In the genomic region with DNA sequence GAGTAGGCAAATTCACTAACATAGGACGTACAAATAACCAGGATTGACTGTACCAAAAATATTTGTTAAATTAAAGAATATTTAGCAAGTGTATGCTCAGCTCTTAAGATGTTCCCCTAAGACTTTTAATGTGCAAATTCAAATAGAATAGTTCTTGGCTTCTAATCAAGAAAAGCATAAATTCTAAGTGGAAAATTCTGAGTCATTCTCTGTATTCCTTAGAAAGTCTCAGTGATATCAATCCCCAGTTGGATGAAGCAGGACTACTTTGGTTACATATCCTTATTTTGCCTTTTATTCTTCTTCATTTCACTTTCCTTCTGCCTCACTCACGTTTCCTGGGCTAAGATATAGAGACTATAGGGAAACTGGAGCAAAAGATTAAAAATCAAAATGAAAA, we compare ENCODE assay signal across 30 cellular contexts.
DNase-seq lines count a peak whose midpoint lies in the region; ATAC-seq and TF ChIP-seq lines count a peak whose summit lies in the region.
"Had no signal": no experiment of that assay in that cellular context is flagged by ENCODE, and none has a peak within 500 bp of the region (broad histone marks: within the 10 kb centered on the region; RNA-seq: fewer than 3 reads in every experiment).

No MANE protein-coding gene starts in this region.

- dilution Hi-C loops in IMR-90 (cut with HindIII; ENCODE audit: low sequenced_read_pairs, unreplicated experiment) = no loop called here

- no peak overlapping the region for H2BK5ac ChIP-seq in IMR-90 (ENCODE audit: low read depth, low read length, poor library complexity, severe bottlenecking)

- no peaks in the 10 kb centered on the region for H3K4me1 ChIP-seq in IMR-90 (ENCODE audit: control insufficient read depth, insufficient read depth, low read length)
- H3K4me1 ChIP-seq: left ventricle myocardium inferior, tibial artery had no signal

- TF ChIP-seq RAD21 in IMR-90 (IDR thresholded peaks at IDR 0.05; ENCODE audit: low read length) = no peak

- no peak overlapping the region for H4K5ac ChIP-seq in IMR-90 (ENCODE audit: low read depth, low read length)

- H3K27ac Mint-ChIP-seq in chondrocyte (ENCODE audit: unreplicated experiment) = peak overlapping the region; percentile 37
- H3K27ac Mint-ChIP-seq: activated naive CD4-positive, alpha-beta T cell treated with anti-CD3 and anti-CD28 coated beads, Interleukin-2, amount 50 U/mL, for 24 hours; activated T-helper 17 cell treated with anti-CD3 and anti-CD28 coated beads, Interleukin-2, amount 50 U/mL, for 72 hours; B cell; CD8-positive, alpha-beta T cell; naive B cell; stimulated activated naive CD8-positive, alpha-beta T cell treated with anti-CD3 and anti-CD28 coated beads, Interleukin-15, amount 100 ng/mL, for 72 hours; T-helper 17 cell had no signal

- POLR2A ChIA-PET in IMR-90 (lab: Charles Lee; ENCODE audit: unreplicated experiment) = no interaction called here

- H2AK9ac ChIP-seq in IMR-90 (replicated peaks; ENCODE audit: low read depth, low read length, poor library complexity) = no peak overlapping the region

- H3K4me3 ChIP-seq in IMR-90 (ENCODE audit: insufficient read depth, low read depth, low read length) (no peak overlapping the region), MG63 (no peak overlapping the region)
- H3K4me3 ChIP-seq: left ventricle myocardium inferior, skin epidermis, tibial artery had no signal

- no peaks in the 10 kb centered on the region for H3K27me3 Mint-ChIP-seq in chondrocyte (ENCODE audit: low read depth)
- H3K27me3 Mint-ChIP-seq: B cell; naive B cell; stimulated activated naive CD8-positive, alpha-beta T cell treated with anti-CD3 and anti-CD28 coated beads, Interleukin-15, amount 100 ng/mL, for 72 hours had no signal

- TF ChIP-seq CTCF in IMR-90 (conservative IDR thresholded peaks at IDR 0.05; ENCODE audit: low read depth, low read length) = no peak
- TF ChIP-seq CTCF in chondrocyte (IDR thresholded peaks at IDR 0.05) = no peak

- H4K91ac ChIP-seq in IMR-90 (ENCODE audit: insufficient read depth, low read depth, low read length) = no peak overlapping the region

- H3K9ac ChIP-seq in IMR-90 (ENCODE audit: low read depth, low read length) = no peak overlapping the region
- H3K9ac ChIP-seq: KMS-11 had no signal

- no peak overlapping the region for H4K8ac ChIP-seq in IMR-90 (ENCODE audit: low read depth in 2 of 2, low read length in 2 of 2)

- H3K18ac ChIP-seq in IMR-90 (ENCODE audit: low read depth, low read length) = no peak overlapping the region

- H3K27me3 ChIP-seq in IMR-90 (ENCODE audit: control insufficient read depth, insufficient read depth, low read length) (no peaks in the 10 kb centered on the region), MG63 (no peaks in the 10 kb centered on the region)
- H3K27me3 ChIP-seq: tibial artery had no signal

- H3K9me3 ChIP-seq in IMR-90 (ENCODE audit: control insufficient read depth, insufficient read depth, low read length) (no peaks in the 10 kb centered on the region), MG63 (no peaks in the 10 kb centered on the region)
- H3K9me3 ChIP-seq: left ventricle myocardium inferior, tibial artery had no signal

- intact Hi-C loops in IMR-90 (cut with micrococcal nuclease) = no loop called here

- H3K9me3 Mint-ChIP-seq in chondrocyte (ENCODE audit: low read depth) = no peaks in the 10 kb centered on the region
- H3K9me3 Mint-ChIP-seq: activated naive CD4-positive, alpha-beta T cell treated with anti-CD3 and anti-CD28 coated beads, Interleukin-2, amount 50 U/mL, for 24 hours; activated T-helper 17 cell treated with anti-CD3 and anti-CD28 coated beads, Interleukin-2, amount 50 U/mL, for 72 hours; CD8-positive, alpha-beta T cell; stimulated activated naive CD8-positive, alpha-beta T cell treated with anti-CD3 and anti-CD28 coated beads, Interleukin-15, amount 100 ng/mL, for 72 hours had no signal

- no peaks in the 10 kb centered on the region for H4K20me1 ChIP-seq in IMR-90 (ENCODE audit: insufficient read depth, low read length)

- no peak overlapping the region for H2BK15ac ChIP-seq in IMR-90 (ENCODE audit: low read depth, low read length)

- H2AK5ac ChIP-seq in IMR-90 (ENCODE audit: low read depth, low read length) = no peak overlapping the region

- no peak overlapping the region for H3K27ac ChIP-seq in IMR-90 (ENCODE audit: insufficient read depth, low read length)
- H3K27ac ChIP-seq: KMS-11, left ventricle myocardium inferior, RWPE1, skin epidermis, tibial artery had no signal

- in situ Hi-C loops in IMR-90 (cut with MboI; ENCODE audit: low sequenced_read_pairs) = no loop called here

- no peak overlapping the region for H3K56ac ChIP-seq in IMR-90 (ENCODE audit: extremely low read depth, insufficient read depth, low read length)

- H3K4me2 ChIP-seq in IMR-90 (ENCODE audit: low read depth, low read length) = no peak overlapping the region
- H3K4me2 ChIP-seq: KMS-11 had no signal

- WGBS in IMR-90 (ENCODE audit: extremely low coverage in 2 of 2, insufficient read length in 1 of 2), 2 experiments = no CpG with 5 or more reads among the region's 2 CpGs

- peaks cover 16% of the 10 kb centered on the region for H3K4me1 Mint-ChIP-seq in chondrocyte (ENCODE audit: low read depth)
- H3K4me1 Mint-ChIP-seq: activated naive CD4-positive, alpha-beta T cell treated with anti-CD3 and anti-CD28 coated beads, Interleukin-2, amount 50 U/mL, for 24 hours; activated T-helper 17 cell treated with anti-CD3 and anti-CD28 coated beads, Interleukin-2, amount 50 U/mL, for 72 hours; B cell; naive B cell; stimulated activated naive CD8-positive, alpha-beta T cell treated with anti-CD3 and anti-CD28 coated beads, Interleukin-15, amount 100 ng/mL, for 72 hours; T-helper 17 cell had no signal

- no peaks in the 10 kb centered on the region for H3K36me3 Mint-ChIP-seq in chondrocyte (ENCODE audit: low read depth)
- H3K36me3 Mint-ChIP-seq: activated naive CD4-positive, alpha-beta T cell treated with anti-CD3 and anti-CD28 coated beads, Interleukin-2, amount 50 U/mL, for 24 hours; CD8-positive, alpha-beta T cell; naive B cell had no signal

- no peak for ATAC-seq in IMR-90 (ENCODE audit: low read depth)
- no peak for ATAC-seq in GM18519 (IDR thresholded peaks at IDR 0.05; ENCODE audit: low FRiP score, unreplicated experiment)
- no peak for ATAC-seq in GM18511 (IDR thresholded peaks at IDR 0.05; ENCODE audit: unreplicated experiment)
- ATAC-seq: activated CD4-positive, CD25-positive, alpha-beta regulatory T cell treated with anti-CD3 and anti-CD28 coated beads, Interleukin-2, amount 50 U/mL, for 24 hours; activated T-helper 17 cell treated with anti-CD3 and anti-CD28 coated beads, Interleukin-2, amount 50 U/mL, for 72 hours; CD8-positive, alpha-beta T cell; stimulated activated naive CD8-positive, alpha-beta T cell treated with anti-CD3 and anti-CD28 coated beads, Interleukin-15, amount 100 ng/mL, for 72 hours; T-helper 17 cell had no signal

- no peak overlapping the region for H2BK20ac ChIP-seq in IMR-90 (ENCODE audit: low read depth, low read length)

- H3K4me3 Mint-ChIP-seq in chondrocyte (ENCODE audit: unreplicated experiment) = no peak overlapping the region
- H3K4me3 Mint-ChIP-seq: activated naive CD4-positive, alpha-beta T cell treated with anti-CD3 and anti-CD28 coated beads, Interleukin-2, amount 50 U/mL, for 24 hours; activated T-helper 17 cell treated with anti-CD3 and anti-CD28 coated beads, Interleukin-2, amount 50 U/mL, for 72 hours; B cell; CD8-positive, alpha-beta T cell; naive B cell; stimulated activated naive CD8-positive, alpha-beta T cell treated with anti-CD3 and anti-CD28 coated beads, Interleukin-15, amount 100 ng/mL, for 72 hours; T-helper 17 cell had no signal

- H3K36me3 ChIP-seq in IMR-90 (ENCODE audit: control insufficient read depth, insufficient read depth, low read length) (no peaks in the 10 kb centered on the region), MG63 (no peaks in the 10 kb centered on the region)
- H3K36me3 ChIP-seq: left ventricle myocardium inferior, tibial artery had no signal

- no peak overlapping the region for H2BK120ac ChIP-seq in IMR-90 (ENCODE audit: low read depth, low read length)

- no peak overlapping the region for H3K14ac ChIP-seq in IMR-90 (replicated peaks; ENCODE audit: low read depth, low read length)

- BruUV-seq in IMR-90 (replicated peaks; lab: Mats Ljungman, UMichigan) = no TSS peak

- TF ChIP-seq POLR2A in IMR-90 (IDR thresholded peaks at IDR 0.05; ENCODE audit: low read depth, low read length) = no peak

- peak; percentile 2 for DNase-seq in A172 (ENCODE audit: low spot score)
- peak; percentile 48 for DNase-seq in IMR-90
- no peak for DNase-seq in chondrocyte (ENCODE audit: low spot score)
- peak; percentile 18 for DNase-seq in fibroblast of the conjunctiva (ENCODE audit: low read depth)
- no peak for DNase-seq in MG63
- DNase-seq in SHP77 (lab: John Stamatoyannopoulos, UW) = no peak
- DNase-seq: 8988T; activated CD4-positive, alpha-beta T cell treated with anti-CD3 and anti-CD28 coated beads, Interleukin-2, amount 50 U/mL, for 48 hours; activated CD8-positive, alpha-beta memory T cell treated with anti-CD3 and anti-CD28 coated beads, Interleukin-2, amount 50 U/mL, for 48 hours; anterior cingulate cortex; CD8-positive, alpha-beta T cell; cerebellar nuclear complex; H7; islet precursor cell; left ventricle myocardium inferior; naive B cell; nucleus accumbens; stimulated activated CD8-positive, alpha-beta memory T cell treated with anti-CD3 and anti-CD28 coated beads, Interleukin-4, amount 100 ng/mL, for 48 hours; stimulated activated naive CD8-positive, alpha-beta T cell treated with anti-CD3 and anti-CD28 coated beads, Interleukin-15, amount 100 ng/mL, for 72 hours; T-helper 17 cell; tibial artery had no signal

- CTCF ChIA-PET in IMR-90 (lab: Yijun Ruan, JAX) = interaction anchor here (0.6 kb wide), 1 partner anchor 1710 kb away, joined by 4 read pairs; no protein-coding TSS in a partner anchor

- H3K79me1 ChIP-seq in IMR-90 (ENCODE audit: low read depth in 1 of 2, low read length in 2 of 2) = no peaks in the 10 kb centered on the region

- no peaks in the 10 kb centered on the region for H3K9me1 ChIP-seq in IMR-90 (ENCODE audit: insufficient read depth, low read length)

- H3K23ac ChIP-seq in IMR-90 (ENCODE audit: low read depth, low read length) = no peak overlapping the region

- H3K4ac ChIP-seq in IMR-90 (ENCODE audit: low read depth, low read length) = no peak overlapping the region

- H2AFZ ChIP-seq in IMR-90 (replicated peaks; ENCODE audit: low read length, poor library complexity) = no peak overlapping the region

TF ChIP-seq in IMR-90, 13 proteins besides CTCF, POLR2A, EP300 and RAD21 (continues in another document):
- no peak for TF ChIP-seq BHLHE40 (IDR thresholded peaks at IDR 0.05; ENCODE audit: low read depth, low read length)
- TF ChIP-seq SMC3 (IDR thresholded peaks at IDR 0.05; ENCODE audit: low read depth, low read length) = no peak
- TF ChIP-seq RFX5 (IDR thresholded peaks at IDR 0.05; ENCODE audit: low read depth, low read length) = no peak
- TF ChIP-seq CHD1 (IDR thresholded peaks at IDR 0.05; ENCODE audit: low read depth, low read length) = no peak
- no peak for TF ChIP-seq RCOR1 (IDR thresholded peaks at IDR 0.05; ENCODE audit: insufficient replicate concordance, low read length)

Comparison
In these comparisons a context has a peak if more than half of its experiments do, and no peak if none do; other contexts are left out.
1. DNase-seq: peak in A172 (single experiment), IMR-90 (single experiment) and fibroblast of the conjunctiva (single experiment); none in chondrocyte (single experiment), MG63 (single experiment) and SHP77 (0 of 2).